ENCODE assay signal across 8 cellular contexts in the genomic region with DNA sequence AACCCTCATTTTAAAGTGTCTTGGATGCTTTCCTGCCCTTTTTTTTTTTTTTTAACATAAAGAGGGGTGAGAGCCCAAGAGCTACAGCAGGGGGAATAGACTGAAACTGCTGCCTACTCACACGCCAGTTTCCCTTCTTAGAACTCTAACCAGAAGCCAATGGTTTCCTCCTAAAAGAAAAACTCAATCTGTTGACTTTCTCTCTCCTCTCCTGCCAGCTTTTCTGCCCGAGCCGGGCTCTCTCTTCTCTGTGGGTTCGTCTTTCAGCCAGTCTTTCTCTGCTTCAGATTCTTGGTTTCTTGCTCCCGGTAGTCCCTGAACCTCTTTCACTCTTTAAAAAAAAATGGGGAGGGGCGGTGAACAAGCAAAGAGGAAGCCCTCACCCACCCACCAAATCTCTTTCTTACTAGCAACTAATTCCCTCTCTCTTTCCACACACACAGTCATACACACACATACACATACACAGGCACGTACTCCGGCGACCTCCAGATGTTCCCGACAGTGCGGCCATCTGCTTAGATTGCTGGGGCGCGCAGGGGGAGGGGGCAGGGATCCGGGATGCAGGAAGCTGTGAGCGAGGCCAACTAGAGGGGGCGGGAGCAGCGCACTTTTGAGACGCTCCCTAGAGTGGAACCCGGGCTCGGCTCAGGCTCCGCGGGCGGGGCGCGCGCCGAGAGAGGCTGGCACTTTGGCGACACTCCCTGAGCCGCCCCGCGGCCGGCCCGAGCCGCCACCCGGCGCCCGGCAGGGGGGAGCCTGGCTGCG. TPM values are rescaled to one million over a fixed set of nuclear protein-coding genes. Genes with fewer than 3 reads are reported as not detected.
A peak's percentile ranks its signal among the peaks of the same experiment; 100 is the strongest.
DNase-seq lines count a peak whose midpoint lies in the region; ATAC-seq, FAIRE-seq and TF ChIP-seq lines count a peak whose summit lies in the region.

No MANE protein-coding gene starts in this region.

- H3K9ac ChIP-seq in Karpas-422 (ENCODE audit: low read length) (no peak overlapping the region), GM12878 (ENCODE audit: control insufficient read depth, insufficient read depth, low read length) (no peak overlapping the region)

- in situ Hi-C loops in GM12878 (cut with MboI): no loop called here

- CTCF ChIA-PET in GM12878 (lab: Yijun Ruan, JAX): interaction anchor here (0.6 kb wide), 1 partner anchor 97 kb away, joined by 3 read pairs; no protein-coding TSS in a partner anchor

- no peak for TF ChIP-seq RAD21 in GM12878 (IDR thresholded peaks at IDR 0.05; ENCODE audit: insufficient read depth, low read depth, low read length)

- H2AFZ ChIP-seq in Karpas-422 (ENCODE audit: low read length) (no peak overlapping the region), GM12878 (ENCODE audit: control insufficient read depth, low read depth, low read length) (peak overlapping the region; percentile 41; the same call in 1 of the 2 replicates), hepatocyte (peak overlapping the region; percentile 80)

- H3K27me3 ChIP-seq in Karpas-422 (ENCODE audit: low read length): no peaks in the 10 kb centered on the region
- no peaks in the 10 kb centered on the region for H3K27me3 ChIP-seq in Peyer's patch
- peaks cover 6 to 13% of the 10 kb centered on the region in 2 experiments for H3K27me3 ChIP-seq in GM12878 (replicated peaks in 1 of 2; ENCODE audit: control insufficient read depth in 2 of 2, insufficient read depth in 2 of 2, low read length in 1 of 2)
- no peaks in the 10 kb centered on the region for H3K27me3 ChIP-seq in hepatocyte
- H3K27me3 ChIP-seq in psoas muscle (ENCODE audit: insufficient read depth in 3 of 3, low read length in 2 of 3): peaks cover 0 to 7% (median 0%) of the 10 kb centered on the region in 3 donors

- no TSS peak for BruUV-seq in GM12878 (replicated peaks; lab: Mats Ljungman, UMichigan)

- intact Hi-C loops in GM12878 (cut with micrococcal nuclease; ENCODE audit: unreplicated experiment): no loop called here
- intact Hi-C loops in psoas muscle (cut with DNase I): no loop called here

- DNase-seq in GM03348 (ENCODE audit: low spot score) (peak; percentile 95), Karpas-422 (peak; percentile 65), Peyer's patch (peak; percentile 35 to 91 (median 90)), GM12878 (ENCODE audit: low read depth, low spot score) (no peak), hepatocyte (ENCODE audit: low spot score) (peak; percentile 97), psoas muscle (peak; percentile 90 to 94)

- TF ChIP-seq CTCF in Peyer's patch (IDR thresholded peaks at IDR 0.05) (peak in 2 of 6 experiments; percentile 11 to 14), GM12878 (IDR thresholded peaks at IDR 0.05 in 2 of 3, conservative IDR thresholded peaks at IDR 0.05 in 1 of 3; ENCODE audit: control insufficient read depth in 2 of 3, extremely low read depth in 1 of 3, insufficient read depth in 1 of 3, low read depth in 3 of 3, low read length in 3 of 3) (no peak), hepatocyte (IDR thresholded peaks at IDR 0.05; ENCODE audit: poor library complexity) (no peak), psoas muscle (IDR thresholded peaks at IDR 0.05) (no peak)

- H4K20me1 ChIP-seq in Karpas-422 (ENCODE audit: insufficient read depth, low read depth, low read length) (no peaks in the 10 kb centered on the region), GM12878 (ENCODE audit: control insufficient read depth, insufficient read depth) (no peaks in the 10 kb centered on the region), hepatocyte (ENCODE audit: insufficient read depth, poor library complexity, severe bottlenecking) (peaks cover 32% of the 10 kb centered on the region)

- H3K79me2 ChIP-seq in Karpas-422 (ENCODE audit: low read length) (no peaks in the 10 kb centered on the region), GM12878 (ENCODE audit: control insufficient read depth, insufficient read depth, low read length) (no peaks in the 10 kb centered on the region), hepatocyte (peaks cover 50% of the 10 kb centered on the region)

- no peak overlapping the region for H3K4me3 ChIP-seq in Karpas-422 (ENCODE audit: low read length)
- peak overlapping the region; percentile 48 to 92 (median 64) for H3K4me3 ChIP-seq in Peyer's patch
- H3K4me3 ChIP-seq in GM12878: peak overlapping the region; percentile 57
- peak overlapping the region; percentile 62 for H3K4me3 ChIP-seq in hepatocyte
- peak overlapping the region; percentile 80 for H3K4me3 ChIP-seq in psoas muscle

- ATAC-seq in GM12878 (peak; percentile 79), psoas muscle (peak; percentile 63 to 75 (median 68)), GM21786 (IDR thresholded peaks at IDR 0.05; ENCODE audit: unreplicated experiment) (no peak), HG03159 (IDR thresholded peaks at IDR 0.05; ENCODE audit: unreplicated experiment) (no peak)

- RAD21 ChIA-PET in GM12878 (lab: Charles Lee; ENCODE audit: unreplicated experiment): no interaction called here

- TF ChIP-seq POLR2A in Peyer's patch (IDR thresholded peaks at IDR 0.05): peak in 1 of 2 donors; percentile 56
- TF ChIP-seq POLR2A in GM12878 (IDR thresholded peaks at IDR 0.05; ENCODE audit: low read depth, low read length): no peak

- WGBS in GM12878 (ENCODE audit: insufficient coverage, insufficient replicate concordance, low lambda C conversion rate, missing lambda C conversion rate): 2% methylated on average over 28 of the region's 38 CpGs
- WGBS in hepatocyte (ENCODE audit: low lambda C conversion rate, missing lambda C conversion rate): 3% methylated on average over 19 of the region's 38 CpGs
- 3 to 6% (median 4%) methylated on average over 27 to 38 of the region's 38 CpGs for WGBS in psoas muscle, 3 donors

- H3K4me2 ChIP-seq in Karpas-422 (ENCODE audit: low read depth, low read length, poor library complexity, severe bottlenecking) (no peak overlapping the region), GM12878 (ENCODE audit: control insufficient read depth, insufficient read depth) (peak overlapping the region; percentile 96), hepatocyte (peak overlapping the region; percentile 86)

- SMC1A ChIA-PET in GM12878 (lab: Charles Lee; ENCODE audit: uncharacterized antibody, unreplicated experiment): no interaction called here

- POLR2A ChIA-PET in GM12878 (lab: Charles Lee): no interaction called here

- TF ChIP-seq EP300 in GM12878 (IDR thresholded peaks at IDR 0.05; ENCODE audit: borderline replicate concordance in 1 of 2, control insufficient read depth in 1 of 2, low read depth in 2 of 2, low read length in 2 of 2): no peak

- H3K4me1 ChIP-seq in Karpas-422 (ENCODE audit: low read length) (no peaks in the 10 kb centered on the region), Peyer's patch (peaks cover 3 to 45% (median 8%) of the 10 kb centered on the region in 4 donors), GM12878 (ENCODE audit: control insufficient read depth, insufficient read depth, low read length) (peaks cover 3% of the 10 kb centered on the region; the same call in 1 of the 2 replicates), hepatocyte (ENCODE audit: insufficient read depth) (peaks cover 42% of the 10 kb centered on the region), psoas muscle (peaks cover 3% of the 10 kb centered on the region)

- H3K36me3 ChIP-seq in Karpas-422 (ENCODE audit: insufficient read depth, low read length): no peaks in the 10 kb centered on the region
- H3K36me3 ChIP-seq in Peyer's patch: no peaks in the 10 kb centered on the region
- no peaks in the 10 kb centered on the region; a peak in 1 of 4 replicates for H3K36me3 ChIP-seq in GM12878 (ENCODE audit: control insufficient read depth in 2 of 2, insufficient read depth in 2 of 2, low read length in 1 of 2)
- H3K36me3 ChIP-seq in hepatocyte (replicated peaks; ENCODE audit: insufficient read depth, low read depth): no peaks in the 10 kb centered on the region
- no peaks in the 10 kb centered on the region for H3K36me3 ChIP-seq in psoas muscle (ENCODE audit: insufficient read depth in 1 of 2, low read depth in 1 of 2)

- no peak overlapping the region for H3K27ac ChIP-seq in Karpas-422 (ENCODE audit: low read length)
- H3K27ac ChIP-seq in Peyer's patch: peak overlapping the region; percentile 66 to 96 (median 85)
- no peak overlapping the region for H3K27ac ChIP-seq in GM12878 (ENCODE audit: control insufficient read depth, insufficient read depth)
- H3K27ac ChIP-seq in hepatocyte: peak overlapping the region; percentile 99
- peak overlapping the region; percentile 67 for H3K27ac ChIP-seq in psoas muscle

- H3K9me3 ChIP-seq in Karpas-422 (ENCODE audit: low read length): no peaks in the 10 kb centered on the region
- no peaks in the 10 kb centered on the region for H3K9me3 ChIP-seq in Peyer's patch
- no peaks in the 10 kb centered on the region; the same call in 2 of the 3 replicates for H3K9me3 ChIP-seq in GM12878 (replicated peaks; ENCODE audit: control insufficient read depth, insufficient read depth, low read length)
- H3K9me3 ChIP-seq in hepatocyte (ENCODE audit: low read depth): no peaks in the 10 kb centered on the region
- peaks cover under 1% of the 10 kb centered on the region for H3K9me3 ChIP-seq in psoas muscle

- FAIRE-seq in GM12878 (lab: Jason Lieb, UNC): no peak

- no peaks in the 10 kb centered on the region for H3K9me2 ChIP-seq in Karpas-422 (replicated peaks; ENCODE audit: insufficient read depth, low read length)
- H3K9me2 ChIP-seq in hepatocyte (replicated peaks; ENCODE audit: insufficient read depth): no peaks in the 10 kb centered on the region

TF ChIP-seq in GM12878, 131 proteins besides CTCF, POLR2A, EP300 and RAD21 (continues in another document):
- TF ChIP-seq ZNF622 (IDR thresholded peaks at IDR 0.05): no peak

RNA-seq across cellular contexts. Expression of a gene that starts 0.4 kb away (rescaled TPM):
- total RNA-seq in Karpas-422 (2014; rRNA removed; shearing (Covaris generic); ENCODE audit: low replicate concordance): not detected in 2 replicates
- 100 to 1,000 TPM in 2 of 4 donors, 10 to 100 TPM in 2; 27.2 to 152 (median 87.2) TPM for total RNA-seq in Peyer's patch
- 0.40 and 0.49 TPM in 2 replicates for total RNA-seq in GM12878 (2013; cell fraction: nucleolus; rRNA removed)
- total RNA-seq in GM12878 (2014; rRNA removed): 1.0 and 1.1 TPM in 2 replicates
- 0.41 and 0.67 TPM in 2 replicates for total RNA-seq in GM12878 (2014; rRNA removed; fragmentation: Illumina TruSeq; extraction: Trizol)
- 1.2 and 1.5 TPM in 2 replicates for total RNA-seq in GM12878 (2021)
- polyA plus RNA-seq in GM12878 (2011; ENCODE audit: low read depth): not detected
- 0.01 and 0.04 TPM in 2 replicates for polyA plus RNA-seq in GM12878 (2011; rRNA removed)
- polyA plus RNA-seq in GM12878 (2011; cell fraction: cytosol; rRNA removed): 0.08 and 0.18 TPM in 2 replicates
- 0.03 and 0.10 TPM in 2 replicates for polyA plus RNA-seq in GM12878 (2011; cell fraction: nucleus; rRNA removed)
- 0.30 and 0.72 TPM in 2 replicates for polyA plus RNA-seq in GM12878 (2012)
- polyA plus RNA-seq in GM12878 (2014; fragmentation: Illumina TruSeq; extraction: Trizol): 0.25 and 0.57 TPM in 2 replicates
- under 1 TPM; 0.13 to 0.16 TPM for polyA plus RNA-seq in GM12878 (2014; fragmentation: Nextera tagmentation; extraction: Ambion mirVana)
- 1.4 and 1.6 TPM in 2 replicates for polyA plus RNA-seq in GM12878 (2014; rRNA removed)
- under 1 TPM; 0.21 to 0.71 TPM for polyA plus RNA-seq in GM12878 (2016; fragmentation: Nextera tagmentation; extraction: Ambion mirVana)
- not detected in 2 replicates for polyA minus RNA-seq in GM12878 (2011; rRNA and poly(A)+ RNA removed)
- 1.6 and 2.0 TPM in 2 replicates for polyA minus RNA-seq in GM12878 (2011; cell fraction: cytosol; rRNA and poly(A)+ RNA removed)
- 0.38 TPM in 1 of 2 replicates, not detected in the other for polyA minus RNA-seq in GM12878 (2011; cell fraction: nucleus; rRNA and poly(A)+ RNA removed)
- 61.9 and 62.9 TPM in 2 replicates for total RNA-seq in hepatocyte
- polyA plus RNA-seq in hepatocyte: 73.7 and 81.9 TPM in 2 replicates
- 10 to 100 TPM in 1 of 4 donors, 1 to 10 TPM in 3; 3.1 to 11.4 (median 3.8) TPM for total RNA-seq in psoas muscle
- polyA plus RNA-seq in psoas muscle: 1 to 10 TPM; 3.2 to 5.1 (median 4.7) TPM

Comparison
In these comparisons a context has a peak if more than half of its experiments do, and no peak if none do; other contexts are left out.
1. H3K27ac ChIP-seq: peak in Peyer's patch (4 of 4), hepatocyte (single experiment) and psoas muscle (single experiment); none in Karpas-422 (single experiment) and GM12878 (single experiment).
2. ATAC-seq: peak in GM12878 (single experiment) and psoas muscle (4 of 4); none in GM21786 (single experiment) and HG03159 (single experiment).